ENCODE assay signal across 10 cellular contexts in genomic region chr1:165073402-165074007, GRCh38.
DNase-seq lines count a peak whose midpoint lies in the region; ATAC-seq, FAIRE-seq and TF ChIP-seq lines count a peak whose summit lies in the region.
"Had no signal": no experiment of that assay in that cellular context is flagged by ENCODE, and none has a peak within 500 bp of the region (broad histone marks: within the 10 kb centered on the region; RNA-seq: fewer than 3 reads in every experiment).

No MANE protein-coding gene starts in this region.

- no peaks in the 10 kb centered on the region for H4K20me1 ChIP-seq in keratinocyte (ENCODE audit: control insufficient read depth, extremely low read depth, insufficient read depth, low read length)

- TF ChIP-seq EP300 in tibial nerve (IDR thresholded peaks at IDR 0.05): no peak

- H3K4me1 ChIP-seq in keratinocyte (ENCODE audit: control insufficient read depth, extremely low read depth, insufficient read depth, low read length) (no peaks in the 10 kb centered on the region), tibial nerve (no peaks in the 10 kb centered on the region)

- WGBS in tibial nerve, 2 donors: 22 to 25% methylated on average over 4 of the region's 4 CpGs

- POLR2A ChIA-PET in activated CD4-positive, alpha-beta T cell treated with anti-CD3 and anti-CD28 coated beads for 36 hours (lab: Charles Lee): no interaction called here

- no peaks in the 10 kb centered on the region for H3K36me3 ChIP-seq in brain microvascular endothelial cell (replicated peaks)
- H3K36me3 ChIP-seq in keratinocyte (ENCODE audit: control insufficient read depth in 2 of 2, extremely low read depth in 1 of 2, insufficient read depth in 2 of 2, low read length in 2 of 2): no peaks in the 10 kb centered on the region
- no peaks in the 10 kb centered on the region for H3K36me3 ChIP-seq in tibial nerve

- CTCF ChIA-PET in activated CD4-positive, alpha-beta T cell treated with anti-CD3 and anti-CD28 coated beads for 36 hours (lab: Charles Lee): interaction anchor here (0.9 to 1.7 kb wide), 4 partner anchors 40 to 1714 kb away, joined by 3 to 5 read pairs (median 4); no protein-coding TSS in a partner anchor

- no peaks in the 10 kb centered on the region for H3K79me2 ChIP-seq in keratinocyte (ENCODE audit: control insufficient read depth, insufficient read depth, low read length)

- H3K9me3 Mint-ChIP-seq in activated CD4-positive, alpha-beta T cell treated with anti-CD3 and anti-CD28 coated beads for 36 hours (ENCODE audit: low read depth): no peaks in the 10 kb centered on the region
- H3K9me3 Mint-ChIP-seq: activated naive CD8-positive, alpha-beta T cell treated with anti-CD3 and anti-CD28 coated beads, Interleukin-2, amount 10 ng/mL, durations not matched to agents 7 days and 5 days; stimulated activated naive CD8-positive, alpha-beta T cell treated with anti-CD3 and anti-CD28 coated beads, Interleukin-15, Interleukin-2, amounts not matched to agents 100 ng/mL and 50 ng/mL, for 24 hours had no signal

- H3K4me3 Mint-ChIP-seq in activated CD4-positive, alpha-beta T cell treated with anti-CD3 and anti-CD28 coated beads for 36 hours: no peak overlapping the region
- H3K4me3 Mint-ChIP-seq: activated naive CD8-positive, alpha-beta T cell treated with anti-CD3 and anti-CD28 coated beads, Interleukin-2, amount 10 ng/mL, durations not matched to agents 7 days and 5 days; stimulated activated naive CD8-positive, alpha-beta T cell treated with anti-CD3 and anti-CD28 coated beads, Interleukin-15, Interleukin-2, amounts not matched to agents 100 ng/mL and 50 ng/mL, for 24 hours had no signal

- TF ChIP-seq POLR2A in tibial nerve (IDR thresholded peaks at IDR 0.05): no peak

- no peak for FAIRE-seq in keratinocyte (lab: Jason Lieb, UNC)

- H3K4me3 ChIP-seq in brain microvascular endothelial cell (ENCODE audit: low read depth, low read length) (no peak overlapping the region), keratinocyte (ENCODE audit: control insufficient read depth in 2 of 3, extremely low read depth in 1 of 3, insufficient read depth in 2 of 3, low read depth in 1 of 3, low read length in 3 of 3) (no peak overlapping the region), tibial nerve (no peak overlapping the region)

- no peak for DNase-seq in activated CD4-positive, alpha-beta T cell treated with anti-CD3 and anti-CD28 coated beads for 36 hours
- no peak for DNase-seq in activated CD4-positive, alpha-beta T cell treated with anti-CD3 and anti-CD28 coated beads, Interleukin-2, amount 50 U/mL, for 1 hour
- DNase-seq in NCI-H345 treated with DMSO at 0.1 percent for 48 hours (lab: John Stamatoyannopoulos, UW; ENCODE audit: unreplicated experiment) (peak; percentile 64), brain microvascular endothelial cell (peak; percentile 39), keratinocyte (ENCODE audit: low read depth, low spot score) (no peak), tibial nerve (ENCODE audit: low spot score in 2 of 2) (no peak)
- no peak for DNase-seq in activated CD8-positive, alpha-beta memory T cell treated with anti-CD3 and anti-CD28 coated beads, Interleukin-2, amount 50 U/mL, for 4 hours
- DNase-seq: activated naive CD8-positive, alpha-beta T cell treated with anti-CD3 and anti-CD28 coated beads, Interleukin-2, amount 10 ng/mL, durations not matched to agents 7 days and 5 days had no signal

- no peaks in the 10 kb centered on the region for H3K36me3 Mint-ChIP-seq in activated CD4-positive, alpha-beta T cell treated with anti-CD3 and anti-CD28 coated beads for 36 hours (ENCODE audit: low read depth)
- H3K36me3 Mint-ChIP-seq: activated naive CD8-positive, alpha-beta T cell treated with anti-CD3 and anti-CD28 coated beads, Interleukin-2, amount 10 ng/mL, durations not matched to agents 7 days and 5 days had no signal

- no peak overlapping the region for H3K27ac Mint-ChIP-seq in activated CD4-positive, alpha-beta T cell treated with anti-CD3 and anti-CD28 coated beads for 36 hours
- H3K27ac Mint-ChIP-seq: activated naive CD8-positive, alpha-beta T cell treated with anti-CD3 and anti-CD28 coated beads, Interleukin-2, amount 10 ng/mL, durations not matched to agents 7 days and 5 days; stimulated activated naive CD8-positive, alpha-beta T cell treated with anti-CD3 and anti-CD28 coated beads, Interleukin-15, Interleukin-2, amounts not matched to agents 100 ng/mL and 50 ng/mL, for 24 hours had no signal

- H3K9me3 ChIP-seq in keratinocyte (ENCODE audit: control insufficient read depth, low read depth, low read length): no peaks in the 10 kb centered on the region
- H3K9me3 ChIP-seq in tibial nerve: no peaks in the 10 kb centered on the region

- H3K27me3 ChIP-seq in brain microvascular endothelial cell (replicated peaks): no peaks in the 10 kb centered on the region
- no peaks in the 10 kb centered on the region for H3K27me3 ChIP-seq in keratinocyte (ENCODE audit: control insufficient read depth, extremely low read depth, insufficient read depth, low read length)
- no peaks in the 10 kb centered on the region for H3K27me3 ChIP-seq in tibial nerve

- H3K27ac ChIP-seq in brain microvascular endothelial cell: no peak overlapping the region
- no peak overlapping the region for H3K27ac ChIP-seq in keratinocyte (ENCODE audit: control insufficient read depth, insufficient read depth, low read length)
- H3K27ac ChIP-seq in tibial nerve: no peak overlapping the region

- no peaks in the 10 kb centered on the region for H3K4me1 Mint-ChIP-seq in activated CD4-positive, alpha-beta T cell treated with anti-CD3 and anti-CD28 coated beads for 36 hours
- H3K4me1 Mint-ChIP-seq: activated naive CD8-positive, alpha-beta T cell treated with anti-CD3 and anti-CD28 coated beads, Interleukin-2, amount 10 ng/mL, durations not matched to agents 7 days and 5 days had no signal

- no peaks in the 10 kb centered on the region for H3K9me1 ChIP-seq in keratinocyte (ENCODE audit: control insufficient read depth, extremely low read depth, insufficient read depth, low read length)

- no peak overlapping the region for H3K4me2 ChIP-seq in keratinocyte (ENCODE audit: control insufficient read depth, extremely low read depth, insufficient read depth, low read depth, low read length)

- dilution Hi-C loops in keratinocyte (cut with MboI; ENCODE audit: extremely low pct_ligation_motif_present, low sequenced_read_pairs): no loop called here

- H3K27me3 Mint-ChIP-seq in activated CD4-positive, alpha-beta T cell treated with anti-CD3 and anti-CD28 coated beads for 36 hours: no peaks in the 10 kb centered on the region
- H3K27me3 Mint-ChIP-seq: activated naive CD8-positive, alpha-beta T cell treated with anti-CD3 and anti-CD28 coated beads, Interleukin-2, amount 10 ng/mL, durations not matched to agents 7 days and 5 days; stimulated activated naive CD8-positive, alpha-beta T cell treated with anti-CD3 and anti-CD28 coated beads, Interleukin-15, Interleukin-2, amounts not matched to agents 100 ng/mL and 50 ng/mL, for 24 hours had no signal

- H2AFZ ChIP-seq in keratinocyte (ENCODE audit: control insufficient read depth, low read length): no peak overlapping the region

- in situ Hi-C loops in brain microvascular endothelial cell (cut with HindIII; ENCODE audit: low pct_ligation_motif_present, low sequenced_read_pairs): no loop called here

- no peak overlapping the region for H3K9ac ChIP-seq in keratinocyte (ENCODE audit: control insufficient read depth, extremely low read depth, insufficient read depth, low read length)

- TF ChIP-seq CTCF in brain microvascular endothelial cell (IDR thresholded peaks at IDR 0.05; ENCODE audit: low read depth, low read length, missing control alignments): peak; percentile 76
- peak; percentile 63 to 70 (median 64) for TF ChIP-seq CTCF in keratinocyte (optimal IDR thresholded peaks at IDR 0.05 in 1 of 3, IDR thresholded peaks at IDR 0.05 in 1 of 3, conservative IDR thresholded peaks at IDR 0.05 in 1 of 3; ENCODE audit: extremely low read depth in 1 of 3, insufficient read depth in 2 of 3, low read length in 3 of 3)
- TF ChIP-seq CTCF in tibial nerve (IDR thresholded peaks at IDR 0.05): peak; percentile 37 to 67 (median 56)

- peak; percentile 33 for ATAC-seq in activated CD4-positive, alpha-beta T cell treated with anti-CD3 and anti-CD28 coated beads for 36 hours
- ATAC-seq in HG03280 (IDR thresholded peaks at IDR 0.05; ENCODE audit: unreplicated experiment): peak; percentile 81

- intact Hi-C loops in activated CD4-positive, alpha-beta T cell treated with anti-CD3 and anti-CD28 coated beads for 36 hours (cut with DNase I, micrococcal nuclease): loop anchor here in 1 of 2 experiments (5.0 kb wide), 2 partner anchors 1546 to 1661 kb away; no protein-coding TSS in a partner anchor

Comparison
In these comparisons a context has a peak if more than half of its experiments do, and no peak if none do; other contexts are left out.
1. DNase-seq: peak in NCI-H345 treated with DMSO at 0.1 percent for 48 hours (single experiment) and brain microvascular endothelial cell (single experiment); none in activated CD4-positive, alpha-beta T cell treated with anti-CD3 and anti-CD28 coated beads for 36 hours (single experiment), activated CD4-positive, alpha-beta T cell treated with anti-CD3 and anti-CD28 coated beads, Interleukin-2, amount 50 U/mL, for 1 hour (single experiment), keratinocyte (single experiment), tibial nerve (0 of 2) and activated CD8-positive, alpha-beta memory T cell treated with anti-CD3 and anti-CD28 coated beads, Interleukin-2, amount 50 U/mL, for 4 hours (single experiment).
2. Peak in every context shown above with its lines, with median percentiles within 50 percentile points of each other: CTCF ChIP-seq.